In the genomic region with DNA sequence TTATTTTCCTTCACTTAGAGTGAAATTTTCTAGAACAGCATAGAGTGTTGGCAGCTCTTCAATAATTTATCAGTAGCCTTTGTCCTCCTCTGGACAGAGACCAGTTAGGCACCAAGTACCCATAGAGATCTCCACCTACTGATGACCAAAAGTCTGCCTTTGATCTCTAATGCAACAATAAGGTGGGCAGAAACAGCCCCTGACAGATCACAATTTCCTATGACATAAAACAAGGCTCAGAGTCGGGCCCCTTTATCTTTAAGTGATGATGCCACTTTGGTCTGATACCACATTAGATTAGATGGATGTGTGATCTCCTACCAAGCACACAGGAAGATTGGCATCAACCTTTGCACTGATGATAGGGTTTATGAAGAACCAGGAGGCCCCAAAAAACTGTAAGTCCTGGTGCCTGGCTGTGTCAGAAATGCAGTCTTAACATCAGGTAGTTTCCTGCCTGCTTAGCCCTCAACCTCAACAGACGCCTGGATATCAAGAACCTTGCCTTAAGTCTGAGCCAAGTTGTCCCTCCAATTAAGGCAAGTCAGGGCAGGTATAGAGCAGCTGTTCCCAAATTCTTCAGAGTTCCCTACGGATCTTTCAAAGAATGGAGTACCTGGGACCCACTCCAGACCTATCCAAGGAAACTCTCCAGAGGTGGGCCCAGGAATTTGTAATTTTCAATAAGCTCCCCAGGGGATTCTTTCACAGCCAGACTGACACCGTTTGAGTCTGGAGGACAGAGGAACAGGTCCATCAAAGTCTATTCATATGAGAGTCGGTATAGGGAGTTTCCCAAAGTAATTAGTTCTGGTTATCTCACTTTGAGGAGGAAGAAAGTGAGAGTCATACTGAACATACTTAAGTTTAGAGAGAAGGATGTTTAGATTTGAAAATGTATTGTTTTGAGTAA, we compare ENCODE assay signal across 11 cellular contexts. TPM values are rescaled to one million over a fixed set of nuclear protein-coding genes. Genes with fewer than 3 reads are reported as not detected.
DNase-seq lines count a peak whose midpoint lies in the region; TF ChIP-seq lines count a peak whose summit lies in the region.
"Had no signal": no experiment of that assay in that cellular context is flagged by ENCODE, and none has a peak within 500 bp of the region (broad histone marks: within the 10 kb centered on the region; RNA-seq: fewer than 3 reads in every experiment).

No MANE protein-coding gene starts in this region.

- CTCF ChIA-PET in A673 (lab: Charles Lee), result no interaction called here

- H3K27me3 ChIP-seq in thymus (ENCODE audit: control insufficient read depth, insufficient read depth) (no peaks in the 10 kb centered on the region), A673 (replicated peaks; ENCODE audit: insufficient read depth, low read depth, low read length, poor library complexity) (peaks cover 61% of the 10 kb centered on the region), tibial artery (peaks cover 0 to 2% of the 10 kb centered on the region in 2 donors)

- peak overlapping the region; percentile 67 for H3K27ac ChIP-seq in thymus (ENCODE audit: low read depth)
- H3K27ac ChIP-seq in A673 (ENCODE audit: low read depth, low read length, poor library complexity, severe bottlenecking), result no peak overlapping the region
- no peak overlapping the region for H3K27ac ChIP-seq in tibial artery

- intact Hi-C loops in A673 (cut with micrococcal nuclease; ENCODE audit: unreplicated experiment) (no loop called here), tibial artery (cut with DNase I; ENCODE audit: low total_unique reads) (no loop called here)

- 56% methylated on average over 5 of the region's 5 CpGs for WGBS in thymus

- POLR2A ChIA-PET in A673 (lab: Charles Lee; ENCODE audit: low non-redundant PET), result interaction anchor here (0.6 kb wide), 1 partner anchor 8 kb away, joined by 10 read pairs; no protein-coding TSS in a partner anchor

- H3K4me3 ChIP-seq in thymus (ENCODE audit: low read length) (no peak overlapping the region), A673 (ENCODE audit: low read depth, low read length, poor library complexity, severe bottlenecking) (no peak overlapping the region), tibial artery (no peak overlapping the region)

- peak; percentile 39 for DNase-seq in stimulated activated CD4-positive, alpha-beta T cell treated with anti-CD3 and anti-CD28 coated beads, Interleukin-1b, Interleukin-23, amount 100 ng/mL, for 48 hours
- DNase-seq in stimulated activated CD4-positive, alpha-beta T cell treated with anti-CD3 and anti-CD28 coated beads, Interleukin-15, amount 100 ng/mL, for 24 hours, result no peak
- peak; percentile 44 for DNase-seq in activated CD4-positive, alpha-beta T cell treated with anti-CD3 and anti-CD28 coated beads for 48 hours
- DNase-seq in central memory CD4-positive, alpha-beta T cell, result peak; percentile 75
- DNase-seq in A673 (ENCODE audit: low spot score) (no peak), tibial artery (no peak), kidney tubule cell (ENCODE audit: low spot score) (no peak)
- DNase-seq: occipital lobe had no signal

- TF ChIP-seq CTCF in A673 (conservative IDR thresholded peaks at IDR 0.05; ENCODE audit: low read depth, low read length), result no peak
- no peak for TF ChIP-seq CTCF in tibial artery (IDR thresholded peaks at IDR 0.05)

- H3K4me1 ChIP-seq in thymus (ENCODE audit: control insufficient read depth, insufficient read depth, low read length) (peaks cover 30% of the 10 kb centered on the region), A673 (ENCODE audit: insufficient read depth, low read length, poor library complexity, severe bottlenecking) (no peaks in the 10 kb centered on the region), tibial artery (no peaks in the 10 kb centered on the region)

- H3K36me3 ChIP-seq in thymus (ENCODE audit: control insufficient read depth, insufficient read depth) (no peaks in the 10 kb centered on the region), A673 (ENCODE audit: insufficient read depth, low read length, poor library complexity, severe bottlenecking) (no peaks in the 10 kb centered on the region), tibial artery (no peaks in the 10 kb centered on the region)

- no peaks in the 10 kb centered on the region for H3K9me3 ChIP-seq in thymus (ENCODE audit: control insufficient read depth)
- H3K9me3 ChIP-seq in A673 (ENCODE audit: low read depth, low read length, poor library complexity, severe bottlenecking), result no peaks in the 10 kb centered on the region
- H3K9me3 ChIP-seq in tibial artery, result no peaks in the 10 kb centered on the region

- no TSS peak for BruUV-seq in A673 (replicated peaks; lab: Mats Ljungman, UMichigan)

RNA-seq across cellular contexts. Expression of a gene that starts 30.6 kb away (rescaled TPM):
- polyA plus RNA-seq in thymus, result 7.4 TPM
- not detected in 2 replicates for total RNA-seq in A673 (2021)
- total RNA-seq: occipital lobe, RPMI7951 had no signal
- polyA plus RNA-seq: BJ had no signal

RNA-seq across cellular contexts. Expression of a gene that starts 40.5 kb away (rescaled TPM):
- 0.09 TPM for polyA plus RNA-seq in thymus
- not detected in 2 replicates for total RNA-seq in A673 (2021)
- total RNA-seq: occipital lobe, RPMI7951 had no signal
- polyA plus RNA-seq: BJ had no signal

Comparison
In these comparisons a context has a peak if more than half of its experiments do, and no peak if none do; other contexts are left out.
1. DNase-seq: peak in stimulated activated CD4-positive, alpha-beta T cell treated with anti-CD3 and anti-CD28 coated beads, Interleukin-1b, Interleukin-23, amount 100 ng/mL, for 48 hours (single experiment), activated CD4-positive, alpha-beta T cell treated with anti-CD3 and anti-CD28 coated beads for 48 hours (single experiment) and central memory CD4-positive, alpha-beta T cell (single experiment); none in stimulated activated CD4-positive, alpha-beta T cell treated with anti-CD3 and anti-CD28 coated beads, Interleukin-15, amount 100 ng/mL, for 24 hours (single experiment), A673 (single experiment), tibial artery (0 of 2) and kidney tubule cell (single experiment).